Comparison of ENCODE assay signal across 25 cellular contexts in genomic region chr1:14689996-14690614, GRCh38.
DNase-seq lines count a peak whose midpoint lies in the region; ATAC-seq and TF ChIP-seq lines count a peak whose summit lies in the region.
"Had no signal": no experiment of that assay in that cellular context is flagged by ENCODE, and none has a peak within 500 bp of the region (broad histone marks: within the 10 kb centered on the region; RNA-seq: fewer than 3 reads in every experiment).

No MANE protein-coding gene starts in this region.

- H3K27ac ChIP-seq in neuronal stem cell (replicated peaks; ENCODE audit: low read length) (no peak overlapping the region), left lung (no peak overlapping the region)
- H3K27ac ChIP-seq: A549, coronary artery, esophagus muscularis mucosa, gastroesophageal sphincter, SJCRH30, thoracic aorta had no signal

- H4K8ac ChIP-seq in neuronal stem cell (ENCODE audit: low read depth, low read length), result no peak overlapping the region

- H3K9ac ChIP-seq in neuronal stem cell (ENCODE audit: low read depth, low read length, poor library complexity), result no peak overlapping the region

- DNase-seq in Ammon's horn (ENCODE audit: low spot score) (peak; percentile 23), NCI-H69 (lab: John Stamatoyannopoulos, UW) (peak; percentile 58), cerebellum (ENCODE audit: low spot score) (peak; percentile 50), neuronal stem cell (ENCODE audit: low spot score) (no peak), NOMO-1 treated with DMSO at 0.1 percent for 48 hours (lab: John Stamatoyannopoulos, UW; ENCODE audit: unreplicated experiment) (no peak), left lung (no peak)
- DNase-seq: activated CD4-positive, CD25-positive, alpha-beta regulatory T cell; activated naive CD4-positive, alpha-beta T cell treated with anti-CD3 and anti-CD28 coated beads, Interleukin-2, amount 10 ng/mL, durations not matched to agents 7 days and 5 days; BE2C; effector memory CD8-positive, alpha-beta T cell; GF-D8; immature natural killer cell; Kasumi-1; mesendoderm; NCI-H524; SJCRH30; stimulated activated naive CD4-positive, alpha-beta T cell had no signal

- no peak overlapping the region for H2BK15ac ChIP-seq in neuronal stem cell (ENCODE audit: low read length)

- no CpG with 5 or more reads among the region's 15 CpGs for WGBS in neuronal stem cell (ENCODE audit: extremely low coverage in 2 of 2, insufficient read length in 2 of 2, insufficient replicate concordance in 1 of 2), 2 donors

- no peak overlapping the region for H2BK5ac ChIP-seq in neuronal stem cell (ENCODE audit: low read length)

- H3K14ac ChIP-seq in neuronal stem cell (ENCODE audit: low read length), result no peak overlapping the region

- H3K36me3 ChIP-seq in neuronal stem cell (replicated peaks in 1 of 2; ENCODE audit: control insufficient read depth in 2 of 2, insufficient read depth in 2 of 2, low read length in 2 of 2) (peaks cover 0 to 52% of the 10 kb centered on the region in 2 donors), left lung (no peaks in the 10 kb centered on the region)
- H3K36me3 ChIP-seq: BE2C, esophagus muscularis mucosa, gastroesophageal sphincter, SJCRH30, thoracic aorta had no signal

- H3K9me3 ChIP-seq in neuronal stem cell (replicated peaks in 1 of 2; ENCODE audit: control insufficient read depth in 2 of 2, insufficient read depth in 1 of 2, low read depth in 1 of 2, low read length in 2 of 2), result peaks cover 0 to under 1% of the 10 kb centered on the region in 2 donors
- H3K9me3 ChIP-seq in left lung, result no peaks in the 10 kb centered on the region
- H3K9me3 ChIP-seq: A549, BE2C, SJCRH30, thoracic aorta had no signal

- no peak overlapping the region for H3K18ac ChIP-seq in neuronal stem cell (ENCODE audit: low read length)

- ATAC-seq in left lung, result no peak
- no peak for ATAC-seq in GM19455 (IDR thresholded peaks at IDR 0.05; ENCODE audit: unreplicated experiment)
- ATAC-seq in HG02852 (IDR thresholded peaks at IDR 0.05; ENCODE audit: unreplicated experiment), result no peak
- ATAC-seq: A549; effector memory CD8-positive, alpha-beta T cell; gastroesophageal sphincter; HepG2 had no signal

- H3K4me1 ChIP-seq in neuronal stem cell (ENCODE audit: control insufficient read depth in 2 of 2, insufficient read depth in 1 of 2, low read depth in 1 of 2, low read length in 2 of 2) (peaks cover 0 to 19% of the 10 kb centered on the region in 2 donors), left lung (no peaks in the 10 kb centered on the region)
- H3K4me1 ChIP-seq: A549, BE2C, SJCRH30 had no signal

- no peaks in the 10 kb centered on the region for H3K27me3 ChIP-seq in neuronal stem cell (ENCODE audit: control insufficient read depth in 3 of 3, insufficient read depth in 3 of 3, low read depth in 1 of 3, low read length in 3 of 3)
- peaks cover 0 to 7% of the 10 kb centered on the region in 2 donors for H3K27me3 ChIP-seq in left lung
- H3K27me3 ChIP-seq: BE2C had no signal

- no peak overlapping the region for H2BK120ac ChIP-seq in neuronal stem cell (ENCODE audit: low read depth, low read length)

- H2AK5ac ChIP-seq in neuronal stem cell (ENCODE audit: low read depth, low read length), result peak overlapping the region; percentile 44

- H3K4ac ChIP-seq in neuronal stem cell (ENCODE audit: low read length), result no peak overlapping the region

- peaks cover 2% of the 10 kb centered on the region for H3K79me1 ChIP-seq in neuronal stem cell (ENCODE audit: low read depth, low read length)

- H2BK12ac ChIP-seq in neuronal stem cell (ENCODE audit: low read length), result no peak overlapping the region

- intact Hi-C loops in left lung (cut with DNase I), result no loop called here

- no peak overlapping the region for H2AFZ ChIP-seq in neuronal stem cell (ENCODE audit: low read length)

- TF ChIP-seq CTCF in left lung (IDR thresholded peaks at IDR 0.05), result no peak

- no peak overlapping the region for H3K4me2 ChIP-seq in neuronal stem cell (ENCODE audit: insufficient read depth, low read length, poor library complexity, severe bottlenecking)
- H3K4me2 ChIP-seq: A549 had no signal

- no peak overlapping the region for H3K4me3 ChIP-seq in neuronal stem cell (ENCODE audit: low read length in 2 of 2)
- H3K4me3 ChIP-seq in left lung, result no peak overlapping the region
- H3K4me3 ChIP-seq: A549, coronary artery, esophagus muscularis mucosa, gastroesophageal sphincter, SJCRH30, thoracic aorta had no signal

- H3K23ac ChIP-seq in neuronal stem cell (ENCODE audit: low read depth, low read length, poor library complexity), result no peak overlapping the region

- no peak overlapping the region for H4K91ac ChIP-seq in neuronal stem cell (ENCODE audit: low read depth, low read length, poor library complexity)

Comparison
In these comparisons a context has a peak if more than half of its experiments do, and no peak if none do; other contexts are left out.
1. DNase-seq: peak in Ammon's horn (single experiment), NCI-H69 (single experiment) and cerebellum (single experiment); none in neuronal stem cell (single experiment), NOMO-1 treated with DMSO at 0.1 percent for 48 hours (single experiment) and left lung (0 of 2).